17 cellular contexts compared by ENCODE assay signal in the genomic region with DNA sequence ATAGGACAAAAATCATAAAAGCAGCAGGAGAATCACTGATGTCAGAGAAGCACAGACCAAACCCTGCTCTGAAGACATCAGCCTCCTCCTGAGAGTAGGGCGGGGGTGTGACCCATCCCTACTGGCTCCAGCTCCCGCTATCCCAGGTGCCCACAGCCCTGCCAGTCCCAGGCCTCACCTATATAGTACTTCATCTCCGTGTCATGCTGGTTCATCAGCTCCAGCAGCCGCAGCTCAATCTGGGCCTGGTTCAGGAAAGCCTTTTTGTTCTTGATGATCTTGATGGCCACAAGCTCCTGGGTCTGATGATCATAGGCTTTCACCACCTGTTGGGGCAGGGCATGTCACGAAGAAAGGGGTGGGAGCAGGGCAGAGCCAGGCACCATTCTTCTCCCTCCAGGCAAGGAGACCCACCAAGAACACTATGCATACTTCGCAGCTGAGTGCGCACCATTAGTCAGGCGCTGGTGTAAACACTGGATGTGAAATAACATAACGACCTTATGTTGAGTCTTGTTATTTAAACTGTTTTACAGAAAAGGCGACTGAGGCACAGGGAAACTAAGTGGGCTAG. TPM values are rescaled to one million over a fixed set of nuclear protein-coding genes. Genes with fewer than 3 reads are reported as not detected.
DNase-seq lines count a peak whose midpoint lies in the region; TF ChIP-seq lines count a peak whose summit lies in the region.
"Had no signal": no experiment of that assay in that cellular context is flagged by ENCODE, and none has a peak within 500 bp of the region (broad histone marks: within the 10 kb centered on the region; RNA-seq: fewer than 3 reads in every experiment).

No MANE protein-coding gene starts in this region.

- H3K4me3 ChIP-seq in left ventricle myocardium inferior (no peak overlapping the region), skeletal muscle tissue (ENCODE audit: low read length in 3 of 3) (no peak overlapping the region), esophagus muscularis mucosa (no peak overlapping the region)

- no peaks in the 10 kb centered on the region for H3K27me3 Mint-ChIP-seq in nephron (ENCODE audit: low read depth)

- POLR2A ChIA-PET in RWPE1 (lab: Yijun Ruan, JAX; ENCODE audit: low non-redundant PET) = no interaction called here

- H3K9me3 Mint-ChIP-seq in nephron = no peaks in the 10 kb centered on the region

- H3K9me3 ChIP-seq in left ventricle myocardium inferior (replicated peaks) (no peaks in the 10 kb centered on the region), skeletal muscle tissue (ENCODE audit: control insufficient read depth in 3 of 3, low read length in 3 of 3) (no peaks in the 10 kb centered on the region), esophagus muscularis mucosa (no peaks in the 10 kb centered on the region)

- H3K27ac ChIP-seq in left ventricle myocardium inferior (replicated peaks) (no peak overlapping the region), RWPE1 (peak overlapping the region; percentile 9; the same call in 1 of the 2 replicates), skeletal muscle tissue (ENCODE audit: low read depth, low read length) (peak overlapping the region; percentile 25), esophagus muscularis mucosa (replicated peaks in 1 of 4) (no peak overlapping the region)

- no peak overlapping the region for H3K27ac Mint-ChIP-seq in nephron

- 90% methylated on average over 10 of the region's 10 CpGs for WGBS in esophagus muscularis mucosa

- intact Hi-C loops in cardiac septum (cut with DNase I) = loop anchor here (10.0 kb wide), 1 partner anchor 285 kb away; a partner anchor contains a TSS
- intact Hi-C loops in left ventricle myocardium inferior (cut with micrococcal nuclease) = no loop called here
- intact Hi-C loops in esophagus muscularis mucosa (cut with DNase I) = no loop called here

- TF ChIP-seq POLR2A in esophagus muscularis mucosa (IDR thresholded peaks at IDR 0.05; ENCODE audit: low read depth) = no peak

- H3K27me3 ChIP-seq in left ventricle myocardium inferior (ENCODE audit: low read depth) (no peaks in the 10 kb centered on the region), skeletal muscle tissue (ENCODE audit: control insufficient read depth in 3 of 3, insufficient read depth in 3 of 3, low read length in 3 of 3) (no peaks in the 10 kb centered on the region), esophagus muscularis mucosa (no peaks in the 10 kb centered on the region)

- DNase-seq in cardiac septum (ENCODE audit: low spot score) (peak; percentile 27), left ventricle myocardium inferior (no peak), RWPE1 (ENCODE audit: low spot score) (no peak), medulla oblongata (ENCODE audit: extremely low spot score) (no peak), esophagus muscularis mucosa (ENCODE audit: extremely low spot score) (no peak), mucosa of gallbladder (ENCODE audit: low spot score) (no peak)
- DNase-seq: DMS 273 treated with DMSO at 0.1 percent for 48 hours, H7, Kasumi-1, NCI-H1417, NCI-H1930, NCI-H2171, NCI-H82, SHP77 had no signal

- no peak for TF ChIP-seq EP300 in esophagus muscularis mucosa (IDR thresholded peaks at IDR 0.05)

- H3K36me3 ChIP-seq in left ventricle myocardium inferior (peaks cover 70% of the 10 kb centered on the region), skeletal muscle tissue (ENCODE audit: control insufficient read depth in 3 of 3, insufficient read depth in 3 of 3, low read length in 3 of 3) (peaks cover 56 to 59% (median 57%) of the 10 kb centered on the region in 3 donors), esophagus muscularis mucosa (peaks cover 43 to 73% (median 70%) of the 10 kb centered on the region in 4 donors)

- H3K4me1 ChIP-seq in left ventricle myocardium inferior (peaks cover 37% of the 10 kb centered on the region), skeletal muscle tissue (ENCODE audit: control insufficient read depth in 3 of 3, insufficient read depth in 3 of 3, low read length in 3 of 3) (peaks cover 74 to 84% (median 75%) of the 10 kb centered on the region in 3 donors), esophagus muscularis mucosa (peaks cover 28 to 40% (median 30%) of the 10 kb centered on the region in 4 donors)

- peak overlapping the region in 1 of 3 donors; percentile 33 for H3K9ac ChIP-seq in skeletal muscle tissue (ENCODE audit: low read depth in 1 of 3, low read length in 3 of 3)

- CTCF ChIA-PET in RWPE1 (lab: Yijun Ruan, JAX) = interaction anchor here (0.7 kb wide), 1 partner anchor 13 kb away, joined by 3 read pairs; no protein-coding TSS in a partner anchor

- H3K4me1 Mint-ChIP-seq in nephron = peaks cover 36% of the 10 kb centered on the region

- H3K4me3 Mint-ChIP-seq in nephron = peak overlapping the region; percentile 9 to 34 (median 25)

- H3K36me3 Mint-ChIP-seq in nephron (ENCODE audit: low read depth) = peaks cover 58% of the 10 kb centered on the region

- TF ChIP-seq CTCF in left ventricle myocardium inferior (IDR thresholded peaks at IDR 0.05; ENCODE audit: borderline replicate concordance) (no peak), RWPE1 (conservative IDR thresholded peaks at IDR 0.05; ENCODE audit: low read depth) (no peak), nephron (IDR thresholded peaks at IDR 0.05; ENCODE audit: unreplicated experiment in 3 of 3) (no peak), esophagus muscularis mucosa (IDR thresholded peaks at IDR 0.05) (no peak)

RNA-seq across cellular contexts. Expression of a gene that starts 4.2 kb away (rescaled TPM):
- total RNA-seq in cardiac septum = 31.2 TPM
- total RNA-seq in left ventricle myocardium inferior = 30.2 TPM
- 25.1 TPM for total RNA-seq in skeletal muscle tissue
- total RNA-seq in esophagus muscularis mucosa = 10 to 100 TPM in 3 of 4 donors, 1 to 10 TPM in 1; 9.3 to 19.4 (median 15.4) TPM
- total RNA-seq in mucosa of gallbladder = 35.8 TPM

RNA-seq across cellular contexts. Expression of a gene that starts 16.4 kb away (rescaled TPM):
- 64.8 TPM for total RNA-seq in cardiac septum
- total RNA-seq in left ventricle myocardium inferior = 63.1 TPM
- 386 TPM for total RNA-seq in skeletal muscle tissue
- total RNA-seq in esophagus muscularis mucosa = 100 to 1,000 TPM in 2 of 4 donors, 10 to 100 TPM in 2; 90.6 to 142 (median 96.7) TPM
- 92.6 TPM for total RNA-seq in mucosa of gallbladder

RNA-seq across cellular contexts. Expression of a gene that starts 51.1 kb away (rescaled TPM):
- total RNA-seq in cardiac septum (not detected), left ventricle myocardium inferior (not detected), skeletal muscle tissue (not detected), esophagus muscularis mucosa (not detected), mucosa of gallbladder (not detected)
- total RNA-seq: H7, NCI-H460 had no signal

Comparison
In these comparisons a context has a peak if more than half of its experiments do, and no peak if none do; other contexts are left out.
1. H3K27ac ChIP-seq: peak in RWPE1 (single experiment) and skeletal muscle tissue (single experiment); none in left ventricle myocardium inferior (single experiment) and esophagus muscularis mucosa (0 of 4).